17 cellular contexts compared by ENCODE assay signal in genomic region chr1:227913969-227914791, GRCh38. TPM values are rescaled to one million over a fixed set of nuclear protein-coding genes. Genes with fewer than 3 reads are reported as not detected.
DNase-seq lines count a peak whose midpoint lies in the region; ATAC-seq lines count a peak whose summit lies in the region.
"Had no signal": no experiment of that assay in that cellular context is flagged by ENCODE, and none has a peak within 500 bp of the region (broad histone marks: within the 10 kb centered on the region; RNA-seq: fewer than 3 reads in every experiment).

No MANE protein-coding gene starts in this region.

- intact Hi-C loops in sciatic nerve (cut with DNase I) = no loop called here

- ATAC-seq in sciatic nerve (peak; percentile 24), GM18909 (IDR thresholded peaks at IDR 0.05; ENCODE audit: poor library complexity, unreplicated experiment) (no peak), HG03108 (IDR thresholded peaks at IDR 0.05; ENCODE audit: unreplicated experiment) (no peak), HG03565 (IDR thresholded peaks at IDR 0.05; ENCODE audit: unreplicated experiment) (no peak)
- ATAC-seq: left lobe of liver had no signal

- peak; percentile 57 for DNase-seq in NCI-H82 (lab: John Stamatoyannopoulos, UW)
- DNase-seq in NCI-H82 treated with DMSO at 0.1 percent for 48 hours (lab: John Stamatoyannopoulos, UW; ENCODE audit: unreplicated experiment) = no peak
- peak; percentile 81 to 90 for DNase-seq in NCI-H2081 (lab: John Stamatoyannopoulos, UW)
- peak; percentile 86 for DNase-seq in brain pericyte (ENCODE audit: low read depth, low spot score)
- DNase-seq in sciatic nerve (ENCODE audit: low spot score) = no peak
- DNase-seq: ACHN; activated gamma-delta T cell treated with Interleukin-2 at 50 U/mL for 16 hours; CD8-positive, alpha-beta memory T cell; naive B cell; NCI-H2107; testis had no signal

RNA-seq across cellular contexts. Expression of gene WNT9A, which starts 33.6 kb away (rescaled TPM):
- 11.4 TPM for total RNA-seq in sciatic nerve
- total RNA-seq: activated CD8-positive, alpha-beta memory T cell treated with anti-CD3 and anti-CD28 coated beads for 36 hours; OCI-LY7 had no signal

Comparison
In these comparisons a context has a peak if more than half of its experiments do, and no peak if none do; other contexts are left out.
1. DNase-seq: peak in NCI-H82 (single experiment), NCI-H2081 (2 of 2) and brain pericyte (single experiment); none in NCI-H82 treated with DMSO at 0.1 percent for 48 hours (single experiment) and sciatic nerve (single experiment).